In genomic region chr9:112002131-112002846, GRCh38 we compare ENCODE assay signal across 17 cellular contexts.
DNase-seq lines count a peak whose midpoint lies in the region; ATAC-seq, FAIRE-seq and TF ChIP-seq lines count a peak whose summit lies in the region.
"Had no signal": no experiment of that assay in that cellular context is flagged by ENCODE, and none has a peak within 500 bp of the region (broad histone marks: within the 10 kb centered on the region; RNA-seq: fewer than 3 reads in every experiment).

No MANE protein-coding gene starts in this region.

- peak overlapping the region; percentile 48 for H3K27ac ChIP-seq in endothelial cell of umbilical vein (ENCODE audit: insufficient read depth, low read depth, low read length)
- H3K27ac ChIP-seq: ascending aorta, parathyroid adenoma, vagina had no signal

- H3K36me3 ChIP-seq in endothelial cell of umbilical vein (ENCODE audit: control insufficient read depth in 2 of 2, extremely low read depth in 1 of 2, insufficient read depth in 2 of 2, low read length in 2 of 2): no peaks in the 10 kb centered on the region
- H3K36me3 ChIP-seq: ascending aorta, vagina had no signal

- peaks cover 9% of the 10 kb centered on the region for H3K4me1 ChIP-seq in endothelial cell of umbilical vein (ENCODE audit: control insufficient read depth, extremely low read depth, insufficient read depth, low read length)
- H3K4me1 ChIP-seq: ascending aorta, parathyroid adenoma, vagina had no signal

- H3K27me3 ChIP-seq in endothelial cell of umbilical vein (ENCODE audit: control insufficient read depth in 2 of 2, insufficient read depth in 2 of 2, low read length in 2 of 2): no peaks in the 10 kb centered on the region
- H3K27me3 ChIP-seq: ascending aorta, vagina had no signal

- CTCF ChIA-PET in endothelial cell of umbilical vein (lab: Charles Lee): interaction anchor here (0.9 to 2.5 kb wide), 3 partner anchors 9 to 72 kb away, joined by 3 to 16 read pairs (median 7); no protein-coding TSS in a partner anchor

- no peak for ATAC-seq in HG02759 (IDR thresholded peaks at IDR 0.05; ENCODE audit: unreplicated experiment)

- POLR2A ChIA-PET in endothelial cell of umbilical vein (lab: Charles Lee): no interaction called here

- no peaks in the 10 kb centered on the region for H4K20me1 ChIP-seq in endothelial cell of umbilical vein (replicated peaks; ENCODE audit: control insufficient read depth, extremely low read depth, insufficient read depth, low read length)

- peak in 5 of 6 experiments; percentile 2 to 65 (median 60) for DNase-seq in stimulated activated naive CD4-positive, alpha-beta T cell (lab: John Stamatoyannopoulos, UW)
- no peak for DNase-seq in stimulated activated naive CD4-positive, alpha-beta T cell treated with Interleukin-2 at 50 U/mL for 16 hours (lab: John Stamatoyannopoulos, UW)
- DNase-seq in activated CD4-positive, alpha-beta T cell treated with anti-CD3 and anti-CD28 coated beads for 48 hours: peak; percentile 22
- DNase-seq in endothelial cell of umbilical vein (ENCODE audit: low read depth, low spot score) (peak; percentile 74), GM10266 (ENCODE audit: extremely low spot score) (no peak), SHP77 (lab: John Stamatoyannopoulos, UW) (no peak), NCI-H1092 (lab: John Stamatoyannopoulos, UW) (no peak)
- DNase-seq: GOT3, KBM-7, mesendoderm, NCI-H1417 treated with DMSO at 0.1 percent for 48 hours, T-helper 9 cell had no signal

- peak overlapping the region; percentile 13 for H3K9ac ChIP-seq in endothelial cell of umbilical vein (replicated peaks; ENCODE audit: extremely low read depth, insufficient read depth, low read length)
- H3K9ac ChIP-seq: parathyroid adenoma had no signal

- H3K4me3 ChIP-seq in endothelial cell of umbilical vein (replicated peaks in 1 of 3; ENCODE audit: insufficient read depth in 1 of 3, low read depth in 1 of 3, low read length in 3 of 3): no peak overlapping the region
- H3K4me3 ChIP-seq: ascending aorta, vagina had no signal

- peak overlapping the region; percentile 17 for H2AFZ ChIP-seq in endothelial cell of umbilical vein (ENCODE audit: low read depth, low read length)
- H2AFZ ChIP-seq: parathyroid adenoma had no signal

- dilution Hi-C loops in endothelial cell of umbilical vein (cut with MboI; ENCODE audit: extremely low pct_ligation_motif_present, low sequenced_read_pairs): no loop called here

- TF ChIP-seq CTCF in endothelial cell of umbilical vein (IDR thresholded peaks at IDR 0.05; ENCODE audit: extremely low read depth in 1 of 2, insufficient read depth in 1 of 2, low read depth in 1 of 2, low read length in 2 of 2) (no peak), GM10266 (IDR thresholded peaks at IDR 0.05; ENCODE audit: control insufficient read depth, insufficient read depth, low read depth, missing control alignments) (no peak)

- H3K9me3 ChIP-seq in endothelial cell of umbilical vein (replicated peaks; ENCODE audit: control insufficient read depth, insufficient read depth, low read length): no peaks in the 10 kb centered on the region
- H3K9me3 ChIP-seq: ascending aorta, vagina had no signal

- peak; percentile 83 for FAIRE-seq in endothelial cell of umbilical vein (lab: Jason Lieb, UNC)
- FAIRE-seq: RCC 7860 had no signal

- no TSS peak for BruUV-seq in endothelial cell of umbilical vein (replicated peaks; lab: Mats Ljungman, UMichigan)

- intact Hi-C loops in endothelial cell of umbilical vein (cut with micrococcal nuclease): no loop called here

- TF ChIP-seq POLR2A in endothelial cell of umbilical vein (IDR thresholded peaks at IDR 0.05; ENCODE audit: low read depth, low read length): no peak

- H3K9me1 ChIP-seq in endothelial cell of umbilical vein (replicated peaks; ENCODE audit: control insufficient read depth, extremely low read depth, insufficient read depth, low read length): no peaks in the 10 kb centered on the region

- H3K79me2 ChIP-seq in endothelial cell of umbilical vein (ENCODE audit: control insufficient read depth, insufficient read depth, low read length): no peaks in the 10 kb centered on the region
- H3K79me2 ChIP-seq: parathyroid adenoma had no signal

- no peak overlapping the region for H3K4me2 ChIP-seq in endothelial cell of umbilical vein (ENCODE audit: insufficient read depth, low read length)

TF ChIP-seq in endothelial cell of umbilical vein, 7 proteins besides CTCF, POLR2A, EP300 and RAD21:
- no peak for TF ChIP-seq EZH2 (IDR thresholded peaks at IDR 0.05; ENCODE audit: borderline replicate concordance, low read depth, low read length, severe bottlenecking)
- TF ChIP-seq MYC (IDR thresholded peaks at IDR 0.05; ENCODE audit: low read depth, low read length): no peak
- TF ChIP-seq JUN (IDR thresholded peaks at IDR 0.05; ENCODE audit: borderline replicate concordance, insufficient read depth, insufficient read length, low read depth): no peak
- TF ChIP-seq FOS (IDR thresholded peaks at IDR 0.05; ENCODE audit: borderline replicate concordance, insufficient read depth, low read length): no peak
- TF ChIP-seq MAX (IDR thresholded peaks at IDR 0.05; ENCODE audit: insufficient read depth, insufficient read length): no peak
- TF ChIP-seq POLR2AphosphoS5 (IDR thresholded peaks at IDR 0.05; ENCODE audit: insufficient read depth, low read depth, low read length): no peak
- TF ChIP-seq GATA2 (IDR thresholded peaks at IDR 0.05; ENCODE audit: insufficient read depth, insufficient read length, low read depth, low read length): no peak

Comparison
In these comparisons a context has a peak if more than half of its experiments do, and no peak if none do; other contexts are left out.
1. DNase-seq: peak in stimulated activated naive CD4-positive, alpha-beta T cell (5 of 6), activated CD4-positive, alpha-beta T cell treated with anti-CD3 and anti-CD28 coated beads for 48 hours (single experiment) and endothelial cell of umbilical vein (single experiment); none in stimulated activated naive CD4-positive, alpha-beta T cell treated with Interleukin-2 at 50 U/mL for 16 hours (single experiment), GM10266 (single experiment), SHP77 (0 of 2) and NCI-H1092 (single experiment).